26 cellular contexts compared by ENCODE assay signal in genomic region chr7:77716804-77717203, GRCh38. TPM values are rescaled to one million over a fixed set of nuclear protein-coding genes. Genes with fewer than 3 reads are reported as not detected.
A peak's percentile ranks its signal among the peaks of the same experiment; 100 is the strongest.
DNase-seq lines count a peak whose midpoint lies in the region; ATAC-seq, FAIRE-seq and TF ChIP-seq lines count a peak whose summit lies in the region.
"Had no signal": no experiment of that assay in that cellular context is flagged by ENCODE, and none has a peak within 500 bp of the region (broad histone marks: within the 10 kb centered on the region; RNA-seq: fewer than 3 reads in every experiment).

No MANE protein-coding gene starts in this region.

- in situ Hi-C loops in K562 (cut with MboI) = no loop called here

- H3K9me1 ChIP-seq in K562 (ENCODE audit: control insufficient read depth, insufficient read depth, low read length) = no peaks in the 10 kb centered on the region

- H3K4me1 ChIP-seq in HCT116 (ENCODE audit: control insufficient read depth in 1 of 2, insufficient read depth in 2 of 2, low read length in 2 of 2) = peaks cover 23 to 46% of the 10 kb centered on the region in 2 experiments
- peaks cover 7% of the 10 kb centered on the region for H3K4me1 ChIP-seq in HEK293 (ENCODE audit: control insufficient read depth, insufficient read depth, low read length)
- peaks cover 5 to 19% of the 10 kb centered on the region in 2 experiments; a peak in 4 of 5 replicates for H3K4me1 ChIP-seq in K562 (replicated peaks in 1 of 2; ENCODE audit: control insufficient read depth in 2 of 2, insufficient read depth in 2 of 2, low read length in 2 of 2)
- H3K4me1 ChIP-seq: BLaER1 had no signal

- no peak overlapping the region for H3K9ac ChIP-seq in HCT116 (ENCODE audit: low read length)
- no peak overlapping the region for H3K9ac ChIP-seq in K562 (ENCODE audit: insufficient read depth in 1 of 2, low read depth in 2 of 2, low read length in 2 of 2)
- H3K9ac ChIP-seq: BLaER1 had no signal

- peaks cover 3% of the 10 kb centered on the region for H3K36me3 Mint-ChIP-seq in activated T-cell treated with anti-CD3 and anti-CD28 coated beads, Interleukin-2, amount 50 U/mL, for 4 hours (ENCODE audit: insufficient read depth)

- H3K4me3 ChIP-seq in HCT116 (replicated peaks in 1 of 2; ENCODE audit: low read depth in 1 of 2, low read length in 2 of 2) (peak overlapping the region in 1 of 2 experiments; percentile 9; a peak in 1 of 4 replicates), HEK293 (ENCODE audit: low read depth, low read length) (no peak overlapping the region), K562 (no peak overlapping the region)
- H3K4me3 ChIP-seq: BLaER1, GM12878 had no signal

- no peaks in the 10 kb centered on the region for H3K27me3 Mint-ChIP-seq in activated T-cell treated with anti-CD3 and anti-CD28 coated beads, Interleukin-2, amount 50 U/mL, for 4 hours (ENCODE audit: low read depth)
- H3K27me3 Mint-ChIP-seq: CD4-positive, alpha-beta memory T cell; CD4-positive, CD25-positive, alpha-beta regulatory T cell; CD8-positive, alpha-beta memory T cell had no signal

- FAIRE-seq in K562 (lab: Jason Lieb, UNC) = no peak
- FAIRE-seq: GM12878, GM12892, GM18507 had no signal

- H3K4me2 ChIP-seq in HCT116 (ENCODE audit: low read length) = peak overlapping the region; percentile 54
- H3K4me2 ChIP-seq in K562 (ENCODE audit: insufficient read depth, low read length) = no peak overlapping the region
- H3K4me2 ChIP-seq: BLaER1 had no signal

- no peak for TF ChIP-seq EP300 in K562 (IDR thresholded peaks at IDR 0.05; ENCODE audit: low read length)

- RAD21 ChIA-PET in HCT116 (lab: Charles Lee; ENCODE audit: low non-redundant PET in 1 of 2, low total read pairs in 2 of 2, uncharacterized antibody in 2 of 2, unreplicated experiment in 2 of 2) = no interaction called here

- H3K27me3 ChIP-seq in HCT116 (ENCODE audit: insufficient read depth, low read length) (no peaks in the 10 kb centered on the region), K562 (ENCODE audit: control insufficient read depth in 2 of 2, insufficient read depth in 2 of 2, low read length in 2 of 2) (no peaks in the 10 kb centered on the region)
- H3K27me3 ChIP-seq: BE2C, BLaER1 had no signal

- H2AFZ ChIP-seq in HCT116 (ENCODE audit: low read depth, low read length, poor library complexity, severe bottlenecking) = no peak overlapping the region
- no peak overlapping the region for H2AFZ ChIP-seq in K562 (ENCODE audit: low read depth, low read length)

- no peak for TF ChIP-seq POLR2A in HCT116 (IDR thresholded peaks at IDR 0.05; ENCODE audit: borderline replicate concordance, extremely low read depth, insufficient read depth, insufficient read length)
- TF ChIP-seq POLR2A in K562 (conservative IDR thresholded peaks at IDR 0.05) = no peak

- no peaks in the 10 kb centered on the region for H3K9me3 ChIP-seq in HCT116 (ENCODE audit: control insufficient read depth in 1 of 2, insufficient read depth in 1 of 2, low read depth in 1 of 2, low read length in 2 of 2)
- H3K9me3 ChIP-seq in HEK293 (ENCODE audit: control insufficient read depth, insufficient read depth, low read depth, low read length) = no peaks in the 10 kb centered on the region
- no peaks in the 10 kb centered on the region for H3K9me3 ChIP-seq in K562 (replicated peaks; ENCODE audit: control insufficient read depth, insufficient read depth, low read depth, low read length)
- H3K9me3 ChIP-seq: BE2C, BLaER1 had no signal

- no peaks in the 10 kb centered on the region for H3K36me3 ChIP-seq in HCT116 (ENCODE audit: control insufficient read depth in 1 of 2, insufficient read depth in 2 of 2, low read length in 2 of 2)
- H3K36me3 ChIP-seq in HEK293 (ENCODE audit: control insufficient read depth in 2 of 2, insufficient read depth in 1 of 2, low read length in 2 of 2) = peaks cover 0 to 4% of the 10 kb centered on the region in 2 experiments; a peak in 1 of 3 replicates
- H3K36me3 ChIP-seq in K562 (ENCODE audit: control insufficient read depth, insufficient read depth, low read length) = peaks cover 21% of the 10 kb centered on the region; the same call in 2 of the 3 replicates
- H3K36me3 ChIP-seq: BE2C had no signal

- H3K79me2 ChIP-seq in HCT116 (ENCODE audit: insufficient read depth, low read length) (peaks cover 89% of the 10 kb centered on the region), K562 (ENCODE audit: control insufficient read depth, insufficient read depth, low read length) (peaks cover 91% of the 10 kb centered on the region)

- CTCF ChIA-PET in HCT116 (lab: Charles Lee) (no interaction called here), HEK293 (lab: Yijun Ruan, JAX) (interaction anchor here (0.7 kb wide), 1 partner anchor 66 kb away, joined by 4 read pairs; no protein-coding TSS in a partner anchor), K562 (lab: Yijun Ruan, JAX; ENCODE audit: low intra/inter-chr PET ratio) (no interaction called here)

- no peaks in the 10 kb centered on the region for H3K9me2 ChIP-seq in HCT116 (ENCODE audit: insufficient read depth)

- H4K20me1 ChIP-seq in HCT116 (ENCODE audit: insufficient read depth) = no peaks in the 10 kb centered on the region
- H4K20me1 ChIP-seq in K562 (replicated peaks; ENCODE audit: control insufficient read depth, insufficient read depth, low read length) = peaks cover 5% of the 10 kb centered on the region

- TF ChIP-seq RAD21 in HCT116 (IDR thresholded peaks at IDR 0.05; ENCODE audit: low read depth) (no peak), K562 (CRISPR knock-in tag; conservative IDR thresholded peaks at IDR 0.05 in 1 of 2, IDR thresholded peaks at IDR 0.05 in 1 of 2) (no peak)

- ATAC-seq in HCT116 (no peak), K562 (no peak), GM19324 (IDR thresholded peaks at IDR 0.05; ENCODE audit: low FRiP score, unreplicated experiment) (no peak)
- ATAC-seq in activated T-cell treated with anti-CD3 and anti-CD28 coated beads, Interleukin-2, amount 50 U/mL, for 4 hours = no peak
- ATAC-seq: GM12878 had no signal

- TF ChIP-seq CTCF in HCT116 (IDR thresholded peaks at IDR 0.05 in 2 of 3, conservative IDR thresholded peaks at IDR 0.05 in 1 of 3; ENCODE audit: borderline replicate concordance in 1 of 3, insufficient read depth in 1 of 3, low read depth in 2 of 3, low read length in 2 of 3) (no peak), HEK293 (tag by site-specific recombination; IDR thresholded peaks at IDR 0.05) (no peak), K562 (IDR thresholded peaks at IDR 0.05 in 2 of 3, conservative IDR thresholded peaks at IDR 0.05 in 1 of 3; ENCODE audit: insufficient read depth in 2 of 3, low read depth in 1 of 3, low read length in 3 of 3) (no peak)

- BruUV-seq in HCT116 (replicated peaks; lab: Mats Ljungman, UMichigan) = no TSS peak
- BruUV-seq in K562 (replicated peaks; lab: Mats Ljungman, UMichigan) = no TSS peak

- POLR2A ChIA-PET in HCT116 (lab: Charles Lee) (interaction anchor here (0.7 kb wide), 1 partner anchor 414 kb away, joined by 3 read pairs; no protein-coding TSS in a partner anchor), HEK293 (lab: Yijun Ruan, JAX) (no interaction called here), K562 (lab: Yijun Ruan, JAX) (interaction anchor here (1.2 to 1.7 kb wide), 4 partner anchors 11 to 21 kb away, joined by 3 to 6 read pairs (median 5); partner anchors contain the start of gene RSBN1L)

- peaks cover 47% of the 10 kb centered on the region for H3K4me1 Mint-ChIP-seq in activated T-cell treated with anti-CD3 and anti-CD28 coated beads, Interleukin-2, amount 50 U/mL, for 4 hours (ENCODE audit: low read depth)

- WGBS in K562 (ENCODE audit: insufficient coverage, low coverage, missing lambda C conversion rate) = 96% methylated on average over 3 of the region's 3 CpGs

- H3K27ac ChIP-seq in HCT116 (ENCODE audit: low read depth, low read length) (no peak overlapping the region), HEK293 (ENCODE audit: extremely low read depth, low read depth, low read length) (no peak overlapping the region), K562 (ENCODE audit: extremely low read depth, low read depth, low read length) (no peak overlapping the region)
- H3K27ac ChIP-seq: BLaER1 had no signal

- H3K9me3 Mint-ChIP-seq in activated T-cell treated with anti-CD3 and anti-CD28 coated beads, Interleukin-2, amount 50 U/mL, for 4 hours = no peaks in the 10 kb centered on the region
- H3K9me3 Mint-ChIP-seq: CD14-positive monocyte; CD4-positive, CD25-positive, alpha-beta regulatory T cell; CD8-positive, alpha-beta memory T cell had no signal

- no peak overlapping the region for H3K4me3 Mint-ChIP-seq in activated T-cell treated with anti-CD3 and anti-CD28 coated beads, Interleukin-2, amount 50 U/mL, for 4 hours
- H3K4me3 Mint-ChIP-seq: CD14-positive monocyte had no signal

- DNase-seq in HCT116 (ENCODE audit: low read depth, low spot score) (no peak), K562 (ENCODE audit: extremely low read depth in 1 of 4, low spot score in 3 of 4) (no peak)
- DNase-seq in activated CD4-positive, CD25-positive, alpha-beta regulatory T cell (lab: John Stamatoyannopoulos, UW) = no peak
- DNase-seq in activated T-cell treated with anti-CD3 and anti-CD28 coated beads, Interleukin-2, amount 50 U/mL, for 4 hours = no peak
- DNase-seq: 8988T; ACHN; BE2C; C1 segment of cervical spinal cord; CD4-positive, alpha-beta memory T cell; CD4-positive, CD25-positive, alpha-beta regulatory T cell; CD8-positive, alpha-beta memory T cell; COR-L47; DMS 273 treated with DMSO at 0.1 percent for 48 hours; DMS153; DMS53; DMS79; DND-41; EL; GDM1 had no signal

- intact Hi-C loops in HCT116 (cut with micrococcal nuclease) (no loop called here), K562 (cut with micrococcal nuclease) (no loop called here)

RNA-seq across cellular contexts. Expression of gene RSBN1L, which starts 20.5 kb away (rescaled TPM):
- total RNA-seq in HCT116 (2021; ENCODE audit: unreplicated experiment) = 15.5 TPM
- 5.6 and 7.8 TPM in 2 replicates for polyA plus RNA-seq in HCT116 (2012)
- total RNA-seq in K562 (2011; cell fraction: chromatin; rRNA removed; ENCODE audit: low replicate concordance) = 10.3 and 43.2 TPM in 2 replicates
- total RNA-seq in K562 (2011; cell fraction: nucleolus; rRNA removed) = 7.3 and 10.1 TPM in 2 replicates
- 15.4 and 21.9 TPM in 2 replicates for total RNA-seq in K562 (2011; cell fraction: nucleoplasm; rRNA removed)
- 16.6 and 20.1 TPM in 2 replicates for total RNA-seq in K562 (2014; rRNA removed)
- 33.2 and 33.8 TPM in 2 replicates for total RNA-seq in K562 (2014; rRNA removed; fragmentation: Illumina TruSeq; extraction: Trizol)
- total RNA-seq in K562 (2015; rRNA removed; fragmentation: Illumina TruSeq; extraction: Trizol) = 29.1 and 35.2 TPM in 2 replicates
- 19.0 and 22.8 TPM in 2 replicates for total RNA-seq in K562 (2021)
- 19.5 and 20.1 TPM in 2 replicates for polyA plus RNA-seq in K562 (2011; rRNA removed)
- 3.6 and 6.7 TPM in 2 replicates for polyA plus RNA-seq in K562 (2011; cell fraction: cytosol; rRNA removed)
- 9.3 and 13.0 TPM in 2 replicates for polyA plus RNA-seq in K562 (2011; cell fraction: nucleus; rRNA removed)
- 14.8 and 18.9 TPM in 2 replicates for polyA plus RNA-seq in K562 (2012)
- polyA plus RNA-seq in K562 (2014; fragmentation: Illumina TruSeq; extraction: Trizol) = 28.4 and 33.2 TPM in 2 replicates
- 1 to 10 TPM; 6.2 to 8.3 TPM for polyA plus RNA-seq in K562 (2014; fragmentation: Nextera tagmentation; extraction: Ambion mirVana)
- polyA plus RNA-seq in K562 (2014; rRNA removed) = 13.8 and 16.7 TPM in 2 replicates
- polyA minus RNA-seq in K562 (2011; rRNA and poly(A)+ RNA removed) = 54.3 and 55.0 TPM in 2 replicates
- polyA minus RNA-seq in K562 (2011; cell fraction: cytosol; rRNA and poly(A)+ RNA removed) = 21.4 and 28.8 TPM in 2 replicates
- polyA minus RNA-seq in K562 (2011; cell fraction: nucleus; rRNA and poly(A)+ RNA removed) = 8.1 and 12.7 TPM in 2 replicates
- 10 to 100 TPM; 17.0 to 20.7 (median 17.4) TPM for total RNA-seq in activated T-cell treated with anti-CD3 and anti-CD28 coated beads, Interleukin-2, amount 50 U/mL, for 4 hours
